8 cellular contexts compared by ENCODE assay signal in genomic region chr7:25951414-25952276, GRCh38.
A peak's percentile ranks its signal among the peaks of the same experiment; 100 is the strongest.
DNase-seq lines count a peak whose midpoint lies in the region; ATAC-seq and FAIRE-seq lines count a peak whose summit lies in the region.

No MANE protein-coding gene starts in this region.

- peak overlapping the region; percentile 55 to 70 (median 67) for H3K4me3 ChIP-seq in skeletal muscle tissue (ENCODE audit: low read length in 3 of 3)

- H3K9me3 ChIP-seq in T-helper 17 cell (ENCODE audit: control insufficient read depth, low read length, poor library complexity, severe bottlenecking) (no peaks in the 10 kb centered on the region), skeletal muscle tissue (ENCODE audit: control insufficient read depth in 3 of 3, low read length in 3 of 3) (no peaks in the 10 kb centered on the region)

- DNase-seq in DMS53 (lab: John Stamatoyannopoulos, UW) = peak; percentile 88
- no peak for DNase-seq in GM19239 (ENCODE audit: insufficient read length, low spot score)
- DNase-seq in T-helper 17 cell = no peak
- peak; percentile 19 for DNase-seq in hepatic stellate cell (ENCODE audit: low spot score)
- DNase-seq in GM19238 (ENCODE audit: insufficient read length, low spot score) = no peak
- no peak for DNase-seq in OCI-M2 (lab: John Stamatoyannopoulos, UW; ENCODE audit: unreplicated experiment)

- H3K4me1 Mint-ChIP-seq in T-helper 17 cell = peaks cover 10% of the 10 kb centered on the region

- peak overlapping the region; percentile 32 for H3K27ac Mint-ChIP-seq in T-helper 17 cell

- peaks cover 7% of the 10 kb centered on the region for H3K27me3 Mint-ChIP-seq in T-helper 17 cell

- peaks cover 0 to 7% (median 0%) of the 10 kb centered on the region in 3 donors for H3K27me3 ChIP-seq in skeletal muscle tissue (ENCODE audit: control insufficient read depth in 3 of 3, insufficient read depth in 3 of 3, low read length in 3 of 3)

- peak overlapping the region; percentile 94 for H3K4me3 Mint-ChIP-seq in T-helper 17 cell

- H3K36me3 ChIP-seq in skeletal muscle tissue (ENCODE audit: control insufficient read depth in 3 of 3, insufficient read depth in 3 of 3, low read length in 3 of 3) = no peaks in the 10 kb centered on the region

- peak overlapping the region in 2 of 3 donors; percentile 65 to 83 for H3K9ac ChIP-seq in skeletal muscle tissue (ENCODE audit: low read depth in 1 of 3, low read length in 3 of 3)

- H3K4me1 ChIP-seq in skeletal muscle tissue (ENCODE audit: control insufficient read depth in 3 of 3, insufficient read depth in 3 of 3, low read length in 3 of 3) = peaks cover 10 to 12% (median 12%) of the 10 kb centered on the region in 3 donors

- H3K36me3 Mint-ChIP-seq in T-helper 17 cell (ENCODE audit: low read depth) = peaks cover 1% of the 10 kb centered on the region

- FAIRE-seq in GM19239 (lab: Jason Lieb, UNC) = peak; percentile 76

- ATAC-seq in HG03558 (IDR thresholded peaks at IDR 0.05; ENCODE audit: extremely low read depth, unreplicated experiment) = peak; percentile 26
- ATAC-seq in T-helper 17 cell = no peak

- peak overlapping the region; percentile 60 for H3K27ac ChIP-seq in skeletal muscle tissue (ENCODE audit: low read depth, low read length)

Comparison
In these comparisons a context has a peak if more than half of its experiments do, and no peak if none do; other contexts are left out.
1. DNase-seq: peak in DMS53 (single experiment) and hepatic stellate cell (single experiment); none in GM19239 (single experiment), T-helper 17 cell (0 of 3), GM19238 (single experiment) and OCI-M2 (single experiment).